ENCODE assay signal across 1 cellular context in genomic region chr13:80161219-80161618, GRCh38.
TF ChIP-seq lines count a peak whose summit lies in the region.

No MANE protein-coding gene starts in this region.

TF ChIP-seq in GM23338, 12 proteins besides CTCF, POLR2A, EP300 and RAD21 (continued from another document):
- TF ChIP-seq ZNF462 (CRISPR knock-in tag; IDR thresholded peaks at IDR 0.05) (no peak), ZNF331 (CRISPR knock-in tag; IDR thresholded peaks at IDR 0.05; ENCODE audit: low read depth) (no peak), ETS1 (IDR thresholded peaks at IDR 0.05) (no peak), JUNB (IDR thresholded peaks at IDR 0.05; ENCODE audit: unreplicated experiment) (no peak), POLR2AphosphoS5 (IDR thresholded peaks at IDR 0.05; ENCODE audit: low read depth) (no peak), CREB1 (CRISPR knock-in tag; IDR thresholded peaks at IDR 0.05; ENCODE audit: low read depth) (no peak), EZH2phosphoT487 (IDR thresholded peaks at IDR 0.05; ENCODE audit: unreplicated experiment) (no peak), ZNF114 (CRISPR knock-in tag; IDR thresholded peaks at IDR 0.05) (no peak)
